ENCODE assay signal across 23 cellular contexts in the genomic region with DNA sequence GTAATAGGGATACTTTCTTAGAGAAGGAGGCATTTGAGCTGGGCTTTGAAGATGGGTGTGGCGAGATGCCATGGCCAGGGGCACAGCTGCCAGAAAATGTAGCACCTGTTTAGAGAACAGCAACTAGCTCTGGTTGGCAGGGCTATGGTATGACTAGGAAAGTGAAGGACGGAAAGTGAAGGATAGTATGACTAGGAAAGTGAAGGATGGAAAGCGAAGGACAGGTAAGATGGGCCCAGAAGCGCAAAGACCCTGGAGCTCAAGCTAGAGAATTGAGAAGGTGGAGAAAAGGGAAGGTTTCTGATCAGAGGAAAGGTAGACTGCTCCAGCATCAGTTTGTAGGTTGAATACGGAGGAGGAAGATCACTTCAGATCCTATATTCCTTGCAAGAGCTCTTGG.
DNase-seq lines count a peak whose midpoint lies in the region; ATAC-seq, FAIRE-seq and TF ChIP-seq lines count a peak whose summit lies in the region.
"Had no signal": no experiment of that assay in that cellular context is flagged by ENCODE, and none has a peak within 500 bp of the region (broad histone marks: within the 10 kb centered on the region; RNA-seq: fewer than 3 reads in every experiment).

No MANE protein-coding gene starts in this region.

- H3K4me1 Mint-ChIP-seq in activated T-helper 1 cell treated with anti-CD3 and anti-CD28 coated beads, Interleukin-12 subunit alpha, Interleukin-12 subunit beta, Interleukin-2, Interleukin-4 antibody, amounts not matched to agents 30 ng/mL and 10 ng/mL and 1 ng/mL, durations not matched to agents 14 hours and 24 hours and 36 hours (ENCODE audit: low read depth): peaks cover 4% of the 10 kb centered on the region

- peaks cover 15% of the 10 kb centered on the region for H3K27me3 Mint-ChIP-seq in activated T-helper 1 cell treated with anti-CD3 and anti-CD28 coated beads, Interleukin-12 subunit alpha, Interleukin-12 subunit beta, Interleukin-2, Interleukin-4 antibody, amounts not matched to agents 30 ng/mL and 10 ng/mL and 1 ng/mL, durations not matched to agents 14 hours and 24 hours and 36 hours (ENCODE audit: insufficient read depth)

- TF ChIP-seq POLR2A in A549 (IDR thresholded peaks at IDR 0.05; ENCODE audit: low read length): no peak

- no peak overlapping the region for H3K4me3 ChIP-seq in A549
- no peak overlapping the region for H3K4me3 ChIP-seq in MM.1S (ENCODE audit: low read length)
- H3K4me3 ChIP-seq in PC-3 (ENCODE audit: low read length): no peak overlapping the region
- H3K4me3 ChIP-seq: BLaER1, GM23248 had no signal

- TF ChIP-seq EP300 in A549 (IDR thresholded peaks at IDR 0.05): no peak

- WGBS in A549 (ENCODE audit: missing lambda C conversion rate): 89% methylated on average over 5 of the region's 5 CpGs

- no peaks in the 10 kb centered on the region for H4K20me1 ChIP-seq in MM.1S (ENCODE audit: insufficient read depth, low read length)
- no peaks in the 10 kb centered on the region for H4K20me1 ChIP-seq in PC-3 (ENCODE audit: low read length)
- H4K20me1 ChIP-seq: BLaER1 had no signal

- no peaks in the 10 kb centered on the region for H3K27me3 ChIP-seq in MM.1S (replicated peaks; ENCODE audit: insufficient read depth, low read length)
- no peaks in the 10 kb centered on the region for H3K27me3 ChIP-seq in PC-3 (ENCODE audit: low read length)
- H3K27me3 ChIP-seq: BLaER1 had no signal

- H3K4me3 Mint-ChIP-seq in activated T-helper 1 cell treated with anti-CD3 and anti-CD28 coated beads, Interleukin-12 subunit alpha, Interleukin-12 subunit beta, Interleukin-2, Interleukin-4 antibody, amounts not matched to agents 30 ng/mL and 10 ng/mL and 1 ng/mL, durations not matched to agents 14 hours and 24 hours and 36 hours: no peak overlapping the region
- H3K4me3 Mint-ChIP-seq: B cell; CD4-positive, CD25-positive, alpha-beta regulatory T cell; CD8-positive, alpha-beta T cell had no signal

- H3K79me2 ChIP-seq in MM.1S (ENCODE audit: low read length): no peaks in the 10 kb centered on the region
- peaks cover 8% of the 10 kb centered on the region for H3K79me2 ChIP-seq in PC-3 (ENCODE audit: low read length)

- no peak for ATAC-seq in A549
- ATAC-seq in PC-3: no peak
- ATAC-seq: CD8-positive, alpha-beta T cell had no signal

- TF ChIP-seq RAD21 in A549 (conservative IDR thresholded peaks at IDR 0.05 in 1 of 2, IDR thresholded peaks at IDR 0.05 in 1 of 2): no peak

- no peaks in the 10 kb centered on the region for H3F3A ChIP-seq in MM.1S (ENCODE audit: insufficient read depth, low read length)
- H3F3A ChIP-seq in PC-3 (ENCODE audit: low read length, unreplicated experiment): no peaks in the 10 kb centered on the region

- CTCF ChIA-PET in A549 (lab: Yijun Ruan, JAX): interaction anchor here (0.7 to 7.4 kb wide), 7 partner anchors 8 to 809 kb away, joined by 3 to 94 read pairs (median 4); a partner anchor contains a TSS
- CTCF ChIA-PET in PC-3 (lab: Charles Lee): no interaction called here

- no TSS peak for BruUV-seq in PC-3 (replicated peaks; lab: Mats Ljungman, UMichigan)

- H3K9me3 Mint-ChIP-seq in activated T-helper 1 cell treated with anti-CD3 and anti-CD28 coated beads, Interleukin-12 subunit alpha, Interleukin-12 subunit beta, Interleukin-2, Interleukin-4 antibody, amounts not matched to agents 30 ng/mL and 10 ng/mL and 1 ng/mL, durations not matched to agents 14 hours and 24 hours and 36 hours: no peaks in the 10 kb centered on the region
- H3K9me3 Mint-ChIP-seq: CD4-positive, CD25-positive, alpha-beta regulatory T cell; CD8-positive, alpha-beta T cell had no signal

- H3K27ac Mint-ChIP-seq in activated T-helper 1 cell treated with anti-CD3 and anti-CD28 coated beads, Interleukin-12 subunit alpha, Interleukin-12 subunit beta, Interleukin-2, Interleukin-4 antibody, amounts not matched to agents 30 ng/mL and 10 ng/mL and 1 ng/mL, durations not matched to agents 14 hours and 24 hours and 36 hours: no peak overlapping the region
- H3K27ac Mint-ChIP-seq: B cell; CD8-positive, alpha-beta T cell had no signal

- H2AFZ ChIP-seq in MM.1S (ENCODE audit: low read length): 0 out of 2 replicates have a peak overlapping the region, but pooled peaks have one; percentile 4
- no peak overlapping the region for H2AFZ ChIP-seq in PC-3 (ENCODE audit: low read length)

- POLR2A ChIA-PET in A549 (lab: Yijun Ruan, JAX): no interaction called here
- POLR2A ChIA-PET in PC-3 (lab: Charles Lee; ENCODE audit: unreplicated experiment): no interaction called here

- H3K36me3 ChIP-seq in MM.1S (replicated peaks; ENCODE audit: insufficient read depth, low read length) (no peaks in the 10 kb centered on the region), PC-3 (ENCODE audit: low read depth, low read length) (no peaks in the 10 kb centered on the region)
- H3K36me3 ChIP-seq: BLaER1 had no signal

- no peak overlapping the region for H3K9ac ChIP-seq in MM.1S (ENCODE audit: low read length)
- peak overlapping the region; percentile 54; the same call in 1 of the 2 replicates for H3K9ac ChIP-seq in PC-3 (ENCODE audit: low read length)
- H3K9ac ChIP-seq: BLaER1, GM23248 had no signal

- H3K27ac ChIP-seq in A549 (peak overlapping the region; percentile 56 to 66; a peak in 5 of 6 replicates), MM.1S (ENCODE audit: low read length) (no peak overlapping the region), PC-3 (ENCODE audit: low read length) (peak overlapping the region; percentile 86)
- H3K27ac ChIP-seq: BLaER1, C4-2B, GM23248 had no signal

- DNase-seq in A549 (ENCODE audit: low read depth in 1 of 2, low spot score in 1 of 2): no peak
- no peak for DNase-seq in MM.1S
- no peak for DNase-seq in PC-3
- DNase-seq in urothelium cell line (ENCODE audit: low spot score): no peak
- no peak for DNase-seq in HuH-7.5 (ENCODE audit: low spot score)
- DNase-seq in NCI-H524 treated with DMSO at 0.1 percent for 48 hours (lab: John Stamatoyannopoulos, UW): no peak
- DNase-seq in activated T-helper 1 cell treated with anti-CD3 and anti-CD28 coated beads, Interleukin-12 subunit alpha, Interleukin-12 subunit beta, Interleukin-2, Interleukin-4 antibody, amounts not matched to agents 30 ng/mL and 10 ng/mL and 1 ng/mL, durations not matched to agents 14 hours and 24 hours and 36 hours (ENCODE audit: low spot score): no peak
- DNase-seq: 8988T; Caco-2; CD4-positive, CD25-positive, alpha-beta regulatory T cell; CD8-positive, alpha-beta T cell; DMS153; DND-41; GM23248; H7; HCEC 1CT had no signal

- H3K9me3 ChIP-seq in A549: no peaks in the 10 kb centered on the region
- H3K9me3 ChIP-seq in MM.1S (replicated peaks; ENCODE audit: insufficient read depth, low read length): no peaks in the 10 kb centered on the region
- no peaks in the 10 kb centered on the region for H3K9me3 ChIP-seq in PC-3 (ENCODE audit: low read length)
- H3K9me3 ChIP-seq: BLaER1, Caco-2 had no signal

- FAIRE-seq in A549 (lab: Jason Lieb, UNC) (no peak), urothelium cell line (lab: Jason Lieb, UNC) (peak; percentile 17)
- FAIRE-seq: G401.6, GM12892, GM19239, H1 had no signal

- H3K9me2 ChIP-seq in MM.1S (replicated peaks; ENCODE audit: insufficient read depth, low read length) (no peaks in the 10 kb centered on the region), PC-3 (replicated peaks; ENCODE audit: low read length) (no peaks in the 10 kb centered on the region)

- no peak for TF ChIP-seq CTCF in A549 (IDR thresholded peaks at IDR 0.05)
- no peak for TF ChIP-seq CTCF in MM.1S (IDR thresholded peaks at IDR 0.05; ENCODE audit: low read length)
- no peak for TF ChIP-seq CTCF in PC-3 (conservative IDR thresholded peaks at IDR 0.05; ENCODE audit: low read depth, low read length)

- peaks cover 36% of the 10 kb centered on the region for H3K4me1 ChIP-seq in A549
- H3K4me1 ChIP-seq in MM.1S (ENCODE audit: low read length): no peaks in the 10 kb centered on the region
- peaks cover 26% of the 10 kb centered on the region for H3K4me1 ChIP-seq in PC-3 (ENCODE audit: insufficient read depth, low read length)
- H3K4me1 ChIP-seq: Caco-2 had no signal

- intact Hi-C loops in PC-3 (cut with micrococcal nuclease): loop anchor here (1.0 to 5.0 kb wide), 6 partner anchors 118 to 715 kb away; no protein-coding TSS in a partner anchor
- intact Hi-C loops in activated T-helper 1 cell treated with anti-CD3 and anti-CD28 coated beads, Interleukin-12 subunit alpha, Interleukin-12 subunit beta, Interleukin-2, Interleukin-4 antibody, amounts not matched to agents 30 ng/mL and 10 ng/mL and 1 ng/mL, durations not matched to agents 14 hours and 24 hours and 36 hours (cut with micrococcal nuclease): loop anchor here (10.0 kb wide), 1 partner anchor 975 kb away; no protein-coding TSS in a partner anchor

- peak overlapping the region; percentile 48; the same call in 1 of the 3 replicates for H3K4me2 ChIP-seq in A549
- no peak overlapping the region for H3K4me2 ChIP-seq in MM.1S (ENCODE audit: low read depth, low read length)
- H3K4me2 ChIP-seq in PC-3 (ENCODE audit: low read length): peak overlapping the region; percentile 45; the same call in 1 of the 2 replicates
- H3K4me2 ChIP-seq: BLaER1 had no signal

- H3K36me3 Mint-ChIP-seq in activated T-helper 1 cell treated with anti-CD3 and anti-CD28 coated beads, Interleukin-12 subunit alpha, Interleukin-12 subunit beta, Interleukin-2, Interleukin-4 antibody, amounts not matched to agents 30 ng/mL and 10 ng/mL and 1 ng/mL, durations not matched to agents 14 hours and 24 hours and 36 hours (ENCODE audit: low read depth): no peaks in the 10 kb centered on the region
- H3K36me3 Mint-ChIP-seq: CD4-positive, CD25-positive, alpha-beta regulatory T cell; CD8-positive, alpha-beta T cell had no signal

TF ChIP-seq in A549, 52 proteins besides CTCF, POLR2A, EP300 and RAD21 (continues in another document):
- TF ChIP-seq EHF (CRISPR knock-in tag; IDR thresholded peaks at IDR 0.05): no peak
- TF ChIP-seq SREBF2 (IDR thresholded peaks at IDR 0.05): no peak
- TF ChIP-seq TFCP2L1 (CRISPR knock-in tag; IDR thresholded peaks at IDR 0.05): no peak
- TF ChIP-seq, protein P1, sequence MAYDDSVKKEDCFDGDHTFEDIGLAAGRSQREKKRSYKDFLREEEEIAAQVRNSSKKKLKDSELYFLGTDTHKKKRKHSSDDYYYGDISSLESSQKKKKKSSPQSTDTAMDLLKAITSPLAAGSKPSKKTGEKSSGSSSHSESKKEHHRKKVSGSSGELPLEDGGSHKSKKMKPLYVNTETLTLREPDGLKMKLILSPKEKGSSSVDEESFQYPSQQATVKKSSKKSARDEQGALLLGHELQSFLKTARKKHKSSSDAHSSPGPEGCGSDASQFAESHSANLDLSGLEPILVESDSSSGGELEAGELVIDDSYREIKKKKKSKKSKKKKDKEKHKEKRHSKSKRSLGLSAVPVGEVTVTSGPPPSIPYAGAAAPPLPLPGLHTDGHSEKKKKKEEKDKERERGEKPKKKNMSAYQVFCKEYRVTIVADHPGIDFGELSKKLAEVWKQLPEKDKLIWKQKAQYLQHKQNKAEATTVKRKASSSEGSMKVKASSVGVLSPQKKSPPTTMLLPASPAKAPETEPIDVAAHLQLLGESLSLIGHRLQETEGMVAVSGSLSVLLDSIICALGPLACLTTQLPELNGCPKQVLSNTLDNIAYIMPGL (CRISPR knock-in tag; IDR thresholded peaks at IDR 0.05; ENCODE audit: borderline replicate concordance): no peak
